In genomic region chr15:40306371-40306770, GRCh38 we compare ENCODE assay signal across 14 cellular contexts. TPM values are rescaled to one million over a fixed set of nuclear protein-coding genes. Genes with fewer than 3 reads are reported as not detected.
DNase-seq lines count a peak whose midpoint lies in the region; ATAC-seq and TF ChIP-seq lines count a peak whose summit lies in the region.
"Had no signal": no experiment of that assay in that cellular context is flagged by ENCODE, and none has a peak within 500 bp of the region (broad histone marks: within the 10 kb centered on the region; RNA-seq: fewer than 3 reads in every experiment).

No MANE protein-coding gene starts in this region.

- peaks cover 24% of the 10 kb centered on the region for H3K36me3 ChIP-seq in CD4-positive, CD25-positive, alpha-beta regulatory T cell (ENCODE audit: control insufficient read depth, insufficient read depth, low read length)
- no peaks in the 10 kb centered on the region for H3K36me3 ChIP-seq in neuronal stem cell (replicated peaks in 1 of 2; ENCODE audit: control insufficient read depth in 2 of 2, insufficient read depth in 2 of 2, low read length in 2 of 2)

- H3K79me1 ChIP-seq in neuronal stem cell (ENCODE audit: low read depth, low read length) = no peaks in the 10 kb centered on the region

- no CpG with 5 or more reads among the region's 5 CpGs for WGBS in neuronal stem cell (ENCODE audit: extremely low coverage in 2 of 2, insufficient read length in 2 of 2, insufficient replicate concordance in 1 of 2), 2 donors

- no peak for ATAC-seq in CD4-positive, CD25-positive, alpha-beta regulatory T cell (ENCODE audit: low read depth in 2 of 2)
- ATAC-seq in activated naive CD8-positive, alpha-beta T cell treated with anti-CD3 and anti-CD28 coated beads, Interleukin-2, amount 50 U/mL, for 24 hours = no peak
- no peak for ATAC-seq in HG03571 (IDR thresholded peaks at IDR 0.05; ENCODE audit: unreplicated experiment)

- no peak for DNase-seq in CD4-positive, CD25-positive, alpha-beta regulatory T cell
- DNase-seq in HL-60 (ENCODE audit: low read depth in 1 of 2, low spot score in 1 of 2) (peak in 1 of 2 experiments; percentile 51), neuronal stem cell (ENCODE audit: low spot score) (no peak), GM20000 (ENCODE audit: low spot score) (no peak), HFFc6 (no peak), activated gamma-delta T cell (lab: John Stamatoyannopoulos, UW) (no peak)
- DNase-seq in activated naive CD8-positive, alpha-beta T cell treated with anti-CD3 and anti-CD28 coated beads, Interleukin-2, amount 50 U/mL, for 24 hours = no peak
- DNase-seq: DMS 273 treated with DMSO at 0.1 percent for 48 hours; MM.1S; NK-92 treated with Interleukin-12 subunit alpha and Interleukin-12 subunit beta, amount 100 ng/mL, for 24 hours; stimulated activated CD4-positive, alpha-beta T cell treated with anti-CD3 and anti-CD28 coated beads, Interleukin-4, amount 100 ng/mL, for 24 hours had no signal

- peak overlapping the region; percentile 60 to 96 (median 81) for H3K27ac Mint-ChIP-seq in CD4-positive, CD25-positive, alpha-beta regulatory T cell
- H3K27ac Mint-ChIP-seq in activated naive CD8-positive, alpha-beta T cell treated with anti-CD3 and anti-CD28 coated beads, Interleukin-2, amount 50 U/mL, for 24 hours = peak overlapping the region; percentile 62
- H3K27ac Mint-ChIP-seq in HFFc6 = no peak overlapping the region

- no peak overlapping the region for H2BK12ac ChIP-seq in neuronal stem cell (ENCODE audit: low read length)

- H3K4me3 ChIP-seq in CD4-positive, CD25-positive, alpha-beta regulatory T cell (ENCODE audit: low read depth, low read length) = peak overlapping the region; percentile 93
- H3K4me3 ChIP-seq in HL-60 (replicated peaks; ENCODE audit: insufficient read depth, low read length) = peak overlapping the region; percentile 65
- H3K4me3 ChIP-seq in neuronal stem cell (ENCODE audit: low read length in 2 of 2) = no peak overlapping the region

- H3K4me3 Mint-ChIP-seq in CD4-positive, CD25-positive, alpha-beta regulatory T cell = peak overlapping the region; percentile 95 to 97 (median 96)
- H3K4me3 Mint-ChIP-seq in activated naive CD8-positive, alpha-beta T cell treated with anti-CD3 and anti-CD28 coated beads, Interleukin-2, amount 50 U/mL, for 24 hours = peak overlapping the region; percentile 91
- H3K4me3 Mint-ChIP-seq in HFFc6 = no peak overlapping the region

- H3K27ac ChIP-seq in CD4-positive, CD25-positive, alpha-beta regulatory T cell (ENCODE audit: insufficient read depth, low read length, poor library complexity, severe bottlenecking) = no peak overlapping the region
- H3K27ac ChIP-seq in HL-60 (replicated peaks) (peak overlapping the region; percentile 96), neuronal stem cell (replicated peaks; ENCODE audit: low read length) (no peak overlapping the region)

- no peak for TF ChIP-seq CTCF in HL-60 (IDR thresholded peaks at IDR 0.05; ENCODE audit: insufficient read depth, low read length)
- no peak for TF ChIP-seq CTCF in GM20000 (IDR thresholded peaks at IDR 0.05; ENCODE audit: extremely low read depth, missing control alignments)
- TF ChIP-seq CTCF in HFFc6 (IDR thresholded peaks at IDR 0.05) = no peak

- no peak overlapping the region for H2BK5ac ChIP-seq in neuronal stem cell (ENCODE audit: low read length)

- no peaks in the 10 kb centered on the region for H3K9me3 ChIP-seq in CD4-positive, CD25-positive, alpha-beta regulatory T cell (ENCODE audit: control insufficient read depth in 2 of 2, low read length in 2 of 2)
- no peaks in the 10 kb centered on the region for H3K9me3 ChIP-seq in neuronal stem cell (replicated peaks in 1 of 2; ENCODE audit: control insufficient read depth in 2 of 2, insufficient read depth in 1 of 2, low read depth in 1 of 2, low read length in 2 of 2)

- H3K14ac ChIP-seq in neuronal stem cell (ENCODE audit: low read length) = no peak overlapping the region

- no peak overlapping the region for H3K4me2 ChIP-seq in neuronal stem cell (ENCODE audit: insufficient read depth, low read length, poor library complexity, severe bottlenecking)

- H3K4me1 ChIP-seq in CD4-positive, CD25-positive, alpha-beta regulatory T cell (ENCODE audit: control insufficient read depth, insufficient read depth, low read length, poor library complexity, severe bottlenecking) = peaks cover 35% of the 10 kb centered on the region
- H3K4me1 ChIP-seq in neuronal stem cell (ENCODE audit: control insufficient read depth in 2 of 2, insufficient read depth in 1 of 2, low read depth in 1 of 2, low read length in 2 of 2) = peaks cover 10 to 36% of the 10 kb centered on the region in 2 donors

- H3K23ac ChIP-seq in neuronal stem cell (ENCODE audit: low read depth, low read length, poor library complexity) = no peak overlapping the region

- H2AFZ ChIP-seq in neuronal stem cell (ENCODE audit: low read length) = peak overlapping the region; percentile 83

- no peak overlapping the region for H3K9ac ChIP-seq in neuronal stem cell (ENCODE audit: low read depth, low read length, poor library complexity)

- no peak overlapping the region for H3K4ac ChIP-seq in neuronal stem cell (ENCODE audit: low read length)

- peaks cover 9 to 61% (median 38%) of the 10 kb centered on the region in 4 donors for H3K4me1 Mint-ChIP-seq in CD4-positive, CD25-positive, alpha-beta regulatory T cell
- peaks cover 28% of the 10 kb centered on the region for H3K4me1 Mint-ChIP-seq in activated naive CD8-positive, alpha-beta T cell treated with anti-CD3 and anti-CD28 coated beads, Interleukin-2, amount 50 U/mL, for 24 hours
- no peaks in the 10 kb centered on the region for H3K4me1 Mint-ChIP-seq in HFFc6 (ENCODE audit: low read depth)

- H2AK5ac ChIP-seq in neuronal stem cell (ENCODE audit: low read depth, low read length) = no peak overlapping the region

- H3K9me3 Mint-ChIP-seq in CD4-positive, CD25-positive, alpha-beta regulatory T cell = no peaks in the 10 kb centered on the region
- H3K9me3 Mint-ChIP-seq in activated naive CD8-positive, alpha-beta T cell treated with anti-CD3 and anti-CD28 coated beads, Interleukin-2, amount 50 U/mL, for 24 hours = no peaks in the 10 kb centered on the region
- H3K9me3 Mint-ChIP-seq in HFFc6 = no peaks in the 10 kb centered on the region

- H3K27me3 ChIP-seq in CD4-positive, CD25-positive, alpha-beta regulatory T cell (ENCODE audit: control insufficient read depth, insufficient read depth, low read length) = no peaks in the 10 kb centered on the region
- H3K27me3 ChIP-seq in HL-60 (ENCODE audit: insufficient read depth, poor library complexity, severe bottlenecking) (no peaks in the 10 kb centered on the region), neuronal stem cell (ENCODE audit: control insufficient read depth in 3 of 3, insufficient read depth in 3 of 3, low read depth in 1 of 3, low read length in 3 of 3) (peaks cover 0 to 4% (median 0%) of the 10 kb centered on the region in 3 experiments)

- no peak overlapping the region for H2BK15ac ChIP-seq in neuronal stem cell (ENCODE audit: low read length)

- no peak overlapping the region for H4K91ac ChIP-seq in neuronal stem cell (ENCODE audit: low read depth, low read length, poor library complexity)

- no peaks in the 10 kb centered on the region for H3K27me3 Mint-ChIP-seq in CD4-positive, CD25-positive, alpha-beta regulatory T cell
- no peaks in the 10 kb centered on the region for H3K27me3 Mint-ChIP-seq in activated naive CD8-positive, alpha-beta T cell treated with anti-CD3 and anti-CD28 coated beads, Interleukin-2, amount 50 U/mL, for 24 hours
- H3K27me3 Mint-ChIP-seq in HFFc6 (ENCODE audit: insufficient read depth) = peaks cover 27% of the 10 kb centered on the region

- H4K8ac ChIP-seq in neuronal stem cell (ENCODE audit: low read depth, low read length) = no peak overlapping the region

- peaks cover 22% of the 10 kb centered on the region for H3K36me3 Mint-ChIP-seq in CD4-positive, CD25-positive, alpha-beta regulatory T cell
- peaks cover 3% of the 10 kb centered on the region for H3K36me3 Mint-ChIP-seq in activated naive CD8-positive, alpha-beta T cell treated with anti-CD3 and anti-CD28 coated beads, Interleukin-2, amount 50 U/mL, for 24 hours (ENCODE audit: low read depth)
- H3K36me3 Mint-ChIP-seq in HFFc6 (ENCODE audit: low read depth) = no peaks in the 10 kb centered on the region

- no peak overlapping the region for H2BK120ac ChIP-seq in neuronal stem cell (ENCODE audit: low read depth, low read length)

- H3K18ac ChIP-seq in neuronal stem cell (ENCODE audit: low read length) = no peak overlapping the region

RNA-seq across cellular contexts. Expression of gene PLCB2, which starts 1.4 kb away (rescaled TPM):
- 305 TPM for total RNA-seq in CD4-positive, CD25-positive, alpha-beta regulatory T cell
- polyA plus RNA-seq in CD4-positive, CD25-positive, alpha-beta regulatory T cell = 10 to 100 TPM; 17.3 to 24.6 (median 19.8) TPM
- 3.7 TPM for polyA plus RNA-seq in neuronal stem cell (2013, experiment 1 of 2)
- polyA plus RNA-seq in neuronal stem cell (2013, experiment 2 of 2) = 3.2 TPM
- 1 to 10 TPM in 1 of 6 experiments, under 1 TPM in 5; 0.12 to 1.0 (median 0.48) TPM for total RNA-seq in HFFc6 (2021; fragmentation: NEBNext Ultra II Directional; extraction: Animal tissue kit (Norgen Biotek cat#: 25700))

RNA-seq across cellular contexts. Expression of gene INAFM2, which starts 17.1 kb away (rescaled TPM):
- total RNA-seq in CD4-positive, CD25-positive, alpha-beta regulatory T cell = 10.0 TPM
- 1 to 10 TPM in 3 of 4 donors, under 1 TPM in 1; 0.67 to 2.2 (median 1.7) TPM for polyA plus RNA-seq in CD4-positive, CD25-positive, alpha-beta regulatory T cell
- polyA plus RNA-seq in neuronal stem cell (2013, experiment 1 of 2) = 12.8 TPM
- polyA plus RNA-seq in neuronal stem cell (2013, experiment 2 of 2) = 13.4 TPM
- total RNA-seq in HFFc6 (2021; fragmentation: NEBNext Ultra II Directional; extraction: Animal tissue kit (Norgen Biotek cat#: 25700)) = 10 to 100 TPM; 19.6 to 32.8 (median 23.4) TPM

RNA-seq across cellular contexts. Expression of gene ANKRD63, which starts 23.5 kb away (rescaled TPM):
- 0.35 TPM for total RNA-seq in CD4-positive, CD25-positive, alpha-beta regulatory T cell
- polyA plus RNA-seq in CD4-positive, CD25-positive, alpha-beta regulatory T cell = not detected
- polyA plus RNA-seq in neuronal stem cell (2013, experiment 1 of 2) = not detected
- not detected for polyA plus RNA-seq in neuronal stem cell (2013, experiment 2 of 2)
- total RNA-seq in HFFc6 (2021; fragmentation: NEBNext Ultra II Directional; extraction: Animal tissue kit (Norgen Biotek cat#: 25700)) = not detected
- polyA plus RNA-seq: adipose tissue had no signal

RNA-seq across cellular contexts. Expression of gene CCDC9B, which starts 34.4 kb away (rescaled TPM):
- 3.7 TPM for total RNA-seq in CD4-positive, CD25-positive, alpha-beta regulatory T cell
- polyA plus RNA-seq in CD4-positive, CD25-positive, alpha-beta regulatory T cell = under 1 TPM in 1 of 4 donors, not detected in 3; 0.10 TPM
- polyA plus RNA-seq in neuronal stem cell (2013, experiment 1 of 2) = 0.13 TPM
- 0.08 TPM for polyA plus RNA-seq in neuronal stem cell (2013, experiment 2 of 2)
- total RNA-seq in HFFc6 (2021; fragmentation: NEBNext Ultra II Directional; extraction: Animal tissue kit (Norgen Biotek cat#: 25700)) = 10 to 100 TPM; 54.3 to 92.3 (median 57.9) TPM
- polyA plus RNA-seq: neural cell had no signal

RNA-seq across cellular contexts. Expression of gene PHGR1, which starts 44.5 kb away (rescaled TPM):
- total RNA-seq in CD4-positive, CD25-positive, alpha-beta regulatory T cell = not detected
- not detected for polyA plus RNA-seq in CD4-positive, CD25-positive, alpha-beta regulatory T cell
- not detected for polyA plus RNA-seq in neuronal stem cell (2013, experiment 1 of 2)
- not detected for polyA plus RNA-seq in neuronal stem cell (2013, experiment 2 of 2)
- total RNA-seq in HFFc6 (2021; fragmentation: NEBNext Ultra II Directional; extraction: Animal tissue kit (Norgen Biotek cat#: 25700)) = not detected
- polyA plus RNA-seq: neural cell had no signal

Comparison
In these comparisons a context has a peak if more than half of its experiments do, and no peak if none do; other contexts are left out.
1. H3K4me3 ChIP-seq: peak in CD4-positive, CD25-positive, alpha-beta regulatory T cell (single experiment) and HL-60 (single experiment); none in neuronal stem cell (0 of 2).
2. RNA of gene PLCB2, which starts 1.4 kb away (total RNA-seq): 305 TPM in CD4-positive, CD25-positive, alpha-beta regulatory T cell (single experiment); 0.12 to 1.0 TPM in HFFc6; every median in the first group is over 100 times any median in the second.